ENCODE assay signal across 1 cellular context in the genomic region with DNA sequence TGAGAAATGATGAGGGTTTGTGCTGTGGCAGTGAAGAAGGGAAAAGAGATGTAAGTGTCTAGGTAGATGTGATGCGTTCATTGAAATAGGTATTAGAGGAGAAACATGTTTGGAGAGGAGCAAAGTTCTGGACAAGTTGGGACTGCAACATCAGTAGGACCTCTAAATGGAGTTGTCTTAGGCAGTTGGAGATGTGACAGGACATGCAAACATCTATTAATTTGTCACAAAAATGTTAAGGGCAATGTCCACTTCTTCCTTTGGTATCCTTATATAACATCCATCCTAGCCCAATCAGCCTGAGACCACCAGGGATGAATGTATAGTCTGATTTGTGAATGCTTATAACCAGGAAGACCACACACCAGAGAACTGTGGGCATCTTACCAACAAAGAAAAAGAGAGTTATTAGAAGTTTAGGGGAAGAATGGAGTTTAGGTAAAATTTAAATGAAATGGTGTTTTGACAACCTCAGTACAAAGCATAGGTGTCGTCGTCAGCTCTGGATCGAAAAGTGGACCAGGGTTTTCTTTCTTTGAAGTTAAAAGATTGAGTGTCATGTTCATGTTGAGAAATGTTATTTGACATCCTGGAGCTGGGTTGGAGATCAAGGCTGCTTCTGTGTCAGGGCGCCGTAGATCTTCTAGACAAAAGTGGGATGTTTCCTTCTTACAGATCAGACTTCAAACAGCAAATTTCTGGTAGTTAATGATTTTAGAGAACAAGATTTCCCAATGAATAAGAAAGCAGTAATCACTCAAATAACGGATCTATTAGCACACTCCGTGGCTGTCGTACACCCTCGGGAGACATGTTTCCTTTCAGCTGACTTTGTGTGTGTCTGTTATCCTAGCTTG.
TF ChIP-seq lines count a peak whose summit lies in the region.

No MANE protein-coding gene starts in this region.

TF ChIP-seq in neural cell, 6 proteins besides CTCF, POLR2A, EP300 and RAD21 (continued from another document):
- TF ChIP-seq, protein P1, sequence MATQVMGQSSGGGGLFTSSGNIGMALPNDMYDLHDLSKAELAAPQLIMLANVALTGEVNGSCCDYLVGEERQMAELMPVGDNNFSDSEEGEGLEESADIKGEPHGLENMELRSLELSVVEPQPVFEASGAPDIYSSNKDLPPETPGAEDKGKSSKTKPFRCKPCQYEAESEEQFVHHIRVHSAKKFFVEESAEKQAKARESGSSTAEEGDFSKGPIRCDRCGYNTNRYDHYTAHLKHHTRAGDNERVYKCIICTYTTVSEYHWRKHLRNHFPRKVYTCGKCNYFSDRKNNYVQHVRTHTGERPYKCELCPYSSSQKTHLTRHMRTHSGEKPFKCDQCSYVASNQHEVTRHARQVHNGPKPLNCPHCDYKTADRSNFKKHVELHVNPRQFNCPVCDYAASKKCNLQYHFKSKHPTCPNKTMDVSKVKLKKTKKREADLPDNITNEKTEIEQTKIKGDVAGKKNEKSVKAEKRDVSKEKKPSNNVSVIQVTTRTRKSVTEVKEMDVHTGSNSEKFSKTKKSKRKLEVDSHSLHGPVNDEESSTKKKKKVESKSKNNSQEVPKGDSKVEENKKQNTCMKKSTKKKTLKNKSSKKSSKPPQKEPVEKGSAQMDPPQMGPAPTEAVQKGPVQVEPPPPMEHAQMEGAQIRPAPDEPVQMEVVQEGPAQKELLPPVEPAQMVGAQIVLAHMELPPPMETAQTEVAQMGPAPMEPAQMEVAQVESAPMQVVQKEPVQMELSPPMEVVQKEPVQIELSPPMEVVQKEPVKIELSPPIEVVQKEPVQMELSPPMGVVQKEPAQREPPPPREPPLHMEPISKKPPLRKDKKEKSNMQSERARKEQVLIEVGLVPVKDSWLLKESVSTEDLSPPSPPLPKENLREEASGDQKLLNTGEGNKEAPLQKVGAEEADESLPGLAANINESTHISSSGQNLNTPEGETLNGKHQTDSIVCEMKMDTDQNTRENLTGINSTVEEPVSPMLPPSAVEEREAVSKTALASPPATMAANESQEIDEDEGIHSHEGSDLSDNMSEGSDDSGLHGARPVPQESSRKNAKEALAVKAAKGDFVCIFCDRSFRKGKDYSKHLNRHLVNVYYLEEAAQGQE (IDR thresholded peaks at IDR 0.05; ENCODE audit: borderline replicate concordance) = no peak
